Comparison of ENCODE assay signal across 1 cellular context in the genomic region with DNA sequence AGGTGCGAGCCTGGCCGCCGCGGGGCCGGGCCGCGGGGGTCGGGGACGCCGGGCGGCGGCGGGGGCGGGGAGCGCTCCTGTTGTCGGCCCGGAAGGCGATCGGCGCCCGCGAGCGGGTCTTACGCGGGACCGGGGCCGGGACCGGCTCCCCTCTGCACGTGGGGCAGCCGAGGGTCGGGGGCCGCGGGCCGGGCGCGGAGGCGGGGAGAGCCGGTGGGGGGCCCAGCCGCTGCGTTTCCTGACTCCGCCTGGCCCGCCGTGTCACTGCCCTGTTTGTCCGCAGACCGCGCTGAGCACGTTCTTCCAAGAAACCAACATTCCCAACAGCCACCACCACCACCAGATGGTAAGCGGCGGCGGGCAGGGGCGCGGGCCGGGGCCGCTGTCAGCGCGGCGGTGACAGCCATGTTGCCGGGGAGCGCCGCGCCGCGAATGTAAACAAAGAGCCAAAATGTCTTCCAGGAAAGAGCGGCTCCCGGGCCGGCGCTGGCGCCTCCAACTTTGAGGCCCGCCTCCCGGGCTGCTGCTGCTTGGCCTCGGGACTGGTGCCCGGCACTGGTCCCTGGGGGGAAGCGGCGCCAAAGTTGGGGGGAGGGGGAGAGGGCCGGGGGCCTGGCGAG.
TF ChIP-seq lines count a peak whose summit lies in the region.

No MANE protein-coding gene starts in this region.

TF ChIP-seq in K562, 482 proteins besides CTCF, POLR2A, EP300 and RAD21 (continued from another document and continues in another):
- TF ChIP-seq NONO (IDR thresholded peaks at IDR 0.05; ENCODE audit: low read depth in 2 of 2, low read length in 1 of 2): peak in 1 of 2 experiments; percentile 38; a peak in 2 of 4 replicates
- TF ChIP-seq, protein P1, sequence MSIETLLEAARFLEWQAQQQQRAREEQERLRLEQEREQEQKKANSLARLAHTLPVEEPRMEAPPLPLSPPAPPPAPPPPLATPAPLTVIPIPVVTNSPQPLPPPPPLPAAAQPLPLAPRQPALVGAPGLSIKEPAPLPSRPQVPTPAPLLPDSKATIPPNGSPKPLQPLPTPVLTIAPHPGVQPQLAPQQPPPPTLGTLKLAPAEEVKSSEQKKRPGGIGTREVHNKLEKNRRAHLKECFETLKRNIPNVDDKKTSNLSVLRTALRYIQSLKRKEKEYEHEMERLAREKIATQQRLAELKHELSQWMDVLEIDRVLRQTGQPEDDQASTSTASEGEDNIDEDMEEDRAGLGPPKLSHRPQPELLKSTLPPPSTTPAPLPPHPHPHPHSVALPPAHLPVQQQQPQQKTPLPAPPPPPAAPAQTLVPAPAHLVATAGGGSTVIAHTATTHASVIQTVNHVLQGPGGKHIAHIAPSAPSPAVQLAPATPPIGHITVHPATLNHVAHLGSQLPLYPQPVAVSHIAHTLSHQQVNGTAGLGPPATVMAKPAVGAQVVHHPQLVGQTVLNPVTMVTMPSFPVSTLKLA (conservative IDR thresholded peaks at IDR 0.05): peak; percentile 91 to 95
- no peak for TF ChIP-seq MAFK (IDR thresholded peaks at IDR 0.05; ENCODE audit: low read length)
- TF ChIP-seq KLF10 (CRISPR knock-in tag; IDR thresholded peaks at IDR 0.05): no peak
- TF ChIP-seq DACH1 (IDR thresholded peaks at IDR 0.05; ENCODE audit: partially characterized antibody): no peak
- TF ChIP-seq, protein P2, sequence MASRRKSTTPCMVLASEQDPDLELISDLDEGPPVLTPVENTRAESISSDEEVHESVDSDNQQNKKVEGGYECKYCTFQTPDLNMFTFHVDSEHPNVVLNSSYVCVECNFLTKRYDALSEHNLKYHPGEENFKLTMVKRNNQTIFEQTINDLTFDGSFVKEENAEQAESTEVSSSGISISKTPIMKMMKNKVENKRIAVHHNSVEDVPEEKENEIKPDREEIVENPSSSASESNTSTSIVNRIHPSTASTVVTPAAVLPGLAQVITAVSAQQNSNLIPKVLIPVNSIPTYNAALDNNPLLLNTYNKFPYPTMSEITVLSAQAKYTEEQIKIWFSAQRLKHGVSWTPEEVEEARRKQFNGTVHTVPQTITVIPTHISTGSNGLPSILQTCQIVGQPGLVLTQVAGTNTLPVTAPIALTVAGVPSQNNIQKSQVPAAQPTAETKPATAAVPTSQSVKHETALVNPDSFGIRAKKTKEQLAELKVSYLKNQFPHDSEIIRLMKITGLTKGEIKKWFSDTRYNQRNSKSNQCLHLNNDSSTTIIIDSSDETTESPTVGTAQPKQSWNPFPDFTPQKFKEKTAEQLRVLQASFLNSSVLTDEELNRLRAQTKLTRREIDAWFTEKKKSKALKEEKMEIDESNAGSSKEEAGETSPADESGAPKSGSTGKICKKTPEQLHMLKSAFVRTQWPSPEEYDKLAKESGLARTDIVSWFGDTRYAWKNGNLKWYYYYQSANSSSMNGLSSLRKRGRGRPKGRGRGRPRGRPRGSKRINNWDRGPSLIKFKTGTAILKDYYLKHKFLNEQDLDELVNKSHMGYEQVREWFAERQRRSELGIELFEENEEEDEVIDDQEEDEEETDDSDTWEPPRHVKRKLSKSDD (conservative IDR thresholded peaks at IDR 0.05; ENCODE audit: low read length): no peak
- TF ChIP-seq FOXM1 (IDR thresholded peaks at IDR 0.05; ENCODE audit: low read depth): no peak
- TF ChIP-seq FOXM1 (CRISPR knock-in tag; IDR thresholded peaks at IDR 0.05; ENCODE audit: low read depth): no peak
- no peak for TF ChIP-seq NCOA1 (IDR thresholded peaks at IDR 0.05; ENCODE audit: low read depth)
- TF ChIP-seq TOE1 (IDR thresholded peaks at IDR 0.05; ENCODE audit: borderline replicate concordance): no peak
- no peak for TF ChIP-seq TOE1 (CRISPR knock-in tag; IDR thresholded peaks at IDR 0.05; ENCODE audit: borderline replicate concordance, low read depth)
- TF ChIP-seq, protein P3, sequence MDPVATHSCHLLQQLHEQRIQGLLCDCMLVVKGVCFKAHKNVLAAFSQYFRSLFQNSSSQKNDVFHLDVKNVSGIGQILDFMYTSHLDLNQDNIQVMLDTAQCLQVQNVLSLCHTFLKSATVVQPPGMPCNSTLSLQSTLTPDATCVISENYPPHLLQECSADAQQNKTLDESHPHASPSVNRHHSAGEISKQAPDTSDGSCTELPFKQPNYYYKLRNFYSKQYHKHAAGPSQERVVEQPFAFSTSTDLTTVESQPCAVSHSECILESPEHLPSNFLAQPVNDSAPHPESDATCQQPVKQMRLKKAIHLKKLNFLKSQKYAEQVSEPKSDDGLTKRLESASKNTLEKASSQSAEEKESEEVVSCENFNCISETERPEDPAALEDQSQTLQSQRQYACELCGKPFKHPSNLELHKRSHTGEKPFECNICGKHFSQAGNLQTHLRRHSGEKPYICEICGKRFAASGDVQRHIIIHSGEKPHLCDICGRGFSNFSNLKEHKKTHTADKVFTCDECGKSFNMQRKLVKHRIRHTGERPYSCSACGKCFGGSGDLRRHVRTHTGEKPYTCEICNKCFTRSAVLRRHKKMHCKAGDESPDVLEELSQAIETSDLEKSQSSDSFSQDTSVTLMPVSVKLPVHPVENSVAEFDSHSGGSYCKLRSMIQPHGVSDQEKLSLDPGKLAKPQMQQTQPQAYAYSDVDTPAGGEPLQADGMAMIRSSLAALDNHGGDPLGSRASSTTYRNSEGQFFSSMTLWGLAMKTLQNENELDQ (CRISPR knock-in tag; IDR thresholded peaks at IDR 0.05; ENCODE audit: borderline replicate concordance): no peak
- peak; percentile 34; the same call in 1 of the 2 replicates for TF ChIP-seq SIN3B (IDR thresholded peaks at IDR 0.05; ENCODE audit: low read depth)
- peak; percentile 54; a peak in 3 of 4 replicates for TF ChIP-seq SIN3A (IDR thresholded peaks at IDR 0.05; ENCODE audit: borderline replicate concordance in 2 of 2, control insufficient read depth in 1 of 2, low read depth in 2 of 2, low read length in 2 of 2)
- TF ChIP-seq CEBPG (CRISPR knock-in tag; IDR thresholded peaks at IDR 0.05): no peak
- no peak for TF ChIP-seq CEBPG (tag; conservative IDR thresholded peaks at IDR 0.05 in 1 of 2, IDR thresholded peaks at IDR 0.05 in 1 of 2)
- TF ChIP-seq, protein P4, sequence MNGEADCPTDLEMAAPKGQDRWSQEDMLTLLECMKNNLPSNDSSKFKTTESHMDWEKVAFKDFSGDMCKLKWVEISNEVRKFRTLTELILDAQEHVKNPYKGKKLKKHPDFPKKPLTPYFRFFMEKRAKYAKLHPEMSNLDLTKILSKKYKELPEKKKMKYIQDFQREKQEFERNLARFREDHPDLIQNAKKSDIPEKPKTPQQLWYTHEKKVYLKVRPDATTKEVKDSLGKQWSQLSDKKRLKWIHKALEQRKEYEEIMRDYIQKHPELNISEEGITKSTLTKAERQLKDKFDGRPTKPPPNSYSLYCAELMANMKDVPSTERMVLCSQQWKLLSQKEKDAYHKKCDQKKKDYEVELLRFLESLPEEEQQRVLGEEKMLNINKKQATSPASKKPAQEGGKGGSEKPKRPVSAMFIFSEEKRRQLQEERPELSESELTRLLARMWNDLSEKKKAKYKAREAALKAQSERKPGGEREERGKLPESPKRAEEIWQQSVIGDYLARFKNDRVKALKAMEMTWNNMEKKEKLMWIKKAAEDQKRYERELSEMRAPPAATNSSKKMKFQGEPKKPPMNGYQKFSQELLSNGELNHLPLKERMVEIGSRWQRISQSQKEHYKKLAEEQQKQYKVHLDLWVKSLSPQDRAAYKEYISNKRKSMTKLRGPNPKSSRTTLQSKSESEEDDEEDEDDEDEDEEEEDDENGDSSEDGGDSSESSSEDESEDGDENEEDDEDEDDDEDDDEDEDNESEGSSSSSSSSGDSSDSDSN (IDR thresholded peaks at IDR 0.05; ENCODE audit: borderline replicate concordance in 1 of 2, low read depth in 2 of 2, low read length in 2 of 2): 0 out of 4 replicates have a peak, but pooled peaks of 1 of the 2 experiments have one; percentile 38
- TF ChIP-seq SAP30 (IDR thresholded peaks at IDR 0.05; ENCODE audit: borderline replicate concordance, insufficient read depth, low read depth, low read length, poor library complexity, severe bottlenecking): peak; percentile 82
- TF ChIP-seq NCOR1 (IDR thresholded peaks at IDR 0.05): no peak
- 0 out of 2 replicates have a peak, but pooled peaks have one; percentile 20 for TF ChIP-seq ZNF133 (CRISPR knock-in tag; IDR thresholded peaks at IDR 0.05)
- no peak for TF ChIP-seq ELF2 (CRISPR knock-in tag; IDR thresholded peaks at IDR 0.05)
- no peak for TF ChIP-seq NR2C1 (IDR thresholded peaks at IDR 0.05)
- TF ChIP-seq NR2C1 (tag; IDR thresholded peaks at IDR 0.05): no peak
- TF ChIP-seq POLR2G (IDR thresholded peaks at IDR 0.05; ENCODE audit: low read depth, low read length): peak; percentile 84
- TF ChIP-seq, protein P5, sequence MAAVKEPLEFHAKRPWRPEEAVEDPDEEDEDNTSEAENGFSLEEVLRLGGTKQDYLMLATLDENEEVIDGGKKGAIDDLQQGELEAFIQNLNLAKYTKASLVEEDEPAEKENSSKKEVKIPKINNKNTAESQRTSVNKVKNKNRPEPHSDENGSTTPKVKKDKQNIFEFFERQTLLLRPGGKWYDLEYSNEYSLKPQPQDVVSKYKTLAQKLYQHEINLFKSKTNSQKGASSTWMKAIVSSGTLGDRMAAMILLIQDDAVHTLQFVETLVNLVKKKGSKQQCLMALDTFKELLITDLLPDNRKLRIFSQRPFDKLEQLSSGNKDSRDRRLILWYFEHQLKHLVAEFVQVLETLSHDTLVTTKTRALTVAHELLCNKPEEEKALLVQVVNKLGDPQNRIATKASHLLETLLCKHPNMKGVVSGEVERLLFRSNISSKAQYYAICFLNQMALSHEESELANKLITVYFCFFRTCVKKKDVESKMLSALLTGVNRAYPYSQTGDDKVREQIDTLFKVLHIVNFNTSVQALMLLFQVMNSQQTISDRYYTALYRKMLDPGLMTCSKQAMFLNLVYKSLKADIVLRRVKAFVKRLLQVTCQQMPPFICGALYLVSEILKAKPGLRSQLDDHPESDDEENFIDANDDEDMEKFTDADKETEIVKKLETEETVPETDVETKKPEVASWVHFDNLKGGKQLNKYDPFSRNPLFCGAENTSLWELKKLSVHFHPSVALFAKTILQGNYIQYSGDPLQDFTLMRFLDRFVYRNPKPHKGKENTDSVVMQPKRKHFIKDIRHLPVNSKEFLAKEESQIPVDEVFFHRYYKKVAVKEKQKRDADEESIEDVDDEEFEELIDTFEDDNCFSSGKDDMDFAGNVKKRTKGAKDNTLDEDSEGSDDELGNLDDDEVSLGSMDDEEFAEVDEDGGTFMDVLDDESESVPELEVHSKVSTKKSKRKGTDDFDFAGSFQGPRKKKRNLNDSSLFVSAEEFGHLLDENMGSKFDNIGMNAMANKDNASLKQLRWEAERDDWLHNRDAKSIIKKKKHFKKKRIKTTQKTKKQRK (IDR thresholded peaks at IDR 0.05; ENCODE audit: borderline replicate concordance, low read depth, low read length): no peak
- no peak for TF ChIP-seq ZC3H8 (IDR thresholded peaks at IDR 0.05)
- TF ChIP-seq, protein P6, sequence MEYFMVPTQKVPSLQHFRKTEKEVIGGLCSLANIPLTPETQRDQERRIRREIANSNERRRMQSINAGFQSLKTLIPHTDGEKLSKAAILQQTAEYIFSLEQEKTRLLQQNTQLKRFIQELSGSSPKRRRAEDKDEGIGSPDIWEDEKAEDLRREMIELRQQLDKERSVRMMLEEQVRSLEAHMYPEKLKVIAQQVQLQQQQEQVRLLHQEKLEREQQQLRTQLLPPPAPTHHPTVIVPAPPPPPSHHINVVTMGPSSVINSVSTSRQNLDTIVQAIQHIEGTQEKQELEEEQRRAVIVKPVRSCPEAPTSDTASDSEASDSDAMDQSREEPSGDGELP (CRISPR knock-in tag; IDR thresholded peaks at IDR 0.05; ENCODE audit: borderline replicate concordance): peak; percentile 59; the same call in 1 of the 2 replicates
- TF ChIP-seq NR2C2 (CRISPR knock-in tag; IDR thresholded peaks at IDR 0.05): 0 out of 2 replicates have a peak, but pooled peaks have one; percentile 22
- TF ChIP-seq NR2C2 (tag; IDR thresholded peaks at IDR 0.05): no peak
- TF ChIP-seq, protein P7, sequence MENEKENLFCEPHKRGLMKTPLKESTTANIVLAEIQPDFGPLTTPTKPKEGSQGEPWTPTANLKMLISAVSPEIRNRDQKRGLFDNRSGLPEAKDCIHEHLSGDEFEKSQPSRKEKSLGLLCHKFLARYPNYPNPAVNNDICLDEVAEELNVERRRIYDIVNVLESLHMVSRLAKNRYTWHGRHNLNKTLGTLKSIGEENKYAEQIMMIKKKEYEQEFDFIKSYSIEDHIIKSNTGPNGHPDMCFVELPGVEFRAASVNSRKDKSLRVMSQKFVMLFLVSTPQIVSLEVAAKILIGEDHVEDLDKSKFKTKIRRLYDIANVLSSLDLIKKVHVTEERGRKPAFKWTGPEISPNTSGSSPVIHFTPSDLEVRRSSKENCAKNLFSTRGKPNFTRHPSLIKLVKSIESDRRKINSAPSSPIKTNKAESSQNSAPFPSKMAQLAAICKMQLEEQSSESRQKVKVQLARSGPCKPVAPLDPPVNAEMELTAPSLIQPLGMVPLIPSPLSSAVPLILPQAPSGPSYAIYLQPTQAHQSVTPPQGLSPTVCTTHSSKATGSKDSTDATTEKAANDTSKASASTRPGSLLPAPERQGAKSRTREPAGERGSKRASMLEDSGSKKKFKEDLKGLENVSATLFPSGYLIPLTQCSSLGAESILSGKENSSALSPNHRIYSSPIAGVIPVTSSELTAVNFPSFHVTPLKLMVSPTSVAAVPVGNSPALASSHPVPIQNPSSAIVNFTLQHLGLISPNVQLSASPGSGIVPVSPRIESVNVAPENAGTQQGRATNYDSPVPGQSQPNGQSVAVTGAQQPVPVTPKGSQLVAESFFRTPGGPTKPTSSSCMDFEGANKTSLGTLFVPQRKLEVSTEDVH (IDR thresholded peaks at IDR 0.05; ENCODE audit: low read depth, partially characterized antibody): no peak
- no peak for TF ChIP-seq PURB (CRISPR knock-in tag; IDR thresholded peaks at IDR 0.05; ENCODE audit: low read depth)
- TF ChIP-seq ZFX (CRISPR knock-in tag; IDR thresholded peaks at IDR 0.05): no peak; the same call in 1 of the 2 replicates
- TF ChIP-seq SRSF9 (IDR thresholded peaks at IDR 0.05; ENCODE audit: borderline replicate concordance, low read depth, low read length): no peak
- TF ChIP-seq ZNF766 (CRISPR knock-in tag; conservative IDR thresholded peaks at IDR 0.05): no peak
- 0 out of 2 replicates have a peak, but pooled peaks have one; percentile 21 for TF ChIP-seq FOXK1 (CRISPR knock-in tag; IDR thresholded peaks at IDR 0.05; ENCODE audit: borderline replicate concordance)
- TF ChIP-seq BHLHE40 (IDR thresholded peaks at IDR 0.05; ENCODE audit: low read length): no peak
- TF ChIP-seq SMARCA5 (IDR thresholded peaks at IDR 0.05): no peak
- TF ChIP-seq ELF4 (CRISPR knock-in tag; IDR thresholded peaks at IDR 0.05): no peak
- no peak for TF ChIP-seq CCAR2 (IDR thresholded peaks at IDR 0.05; ENCODE audit: low read depth, low read length)
- no peak for TF ChIP-seq ZBTB7A (IDR thresholded peaks at IDR 0.05; ENCODE audit: borderline replicate concordance, control insufficient read depth, low read depth, low read length)
- TF ChIP-seq SRSF1 (IDR thresholded peaks at IDR 0.05; ENCODE audit: low read depth, low read length): no peak
- no peak for TF ChIP-seq PRMT5 (CRISPR knock-in tag; IDR thresholded peaks at IDR 0.05)
- no peak for TF ChIP-seq HNRNPLL (IDR thresholded peaks at IDR 0.05; ENCODE audit: low read depth, low read length, poor library complexity, severe bottlenecking)
- TF ChIP-seq MTA2 (IDR thresholded peaks at IDR 0.05; ENCODE audit: low read depth): no peak
- TF ChIP-seq TCFL5 (CRISPR knock-in tag; conservative IDR thresholded peaks at IDR 0.05): no peak
- TF ChIP-seq EWSR1 (IDR thresholded peaks at IDR 0.05; ENCODE audit: borderline replicate concordance, low read depth, partially characterized antibody): no peak
